Comparison of ENCODE assay signal across 16 cellular contexts in genomic region chr2:37874470-37874869, GRCh38. TPM values are rescaled to one million over a fixed set of nuclear protein-coding genes. Genes with fewer than 3 reads are reported as not detected.
DNase-seq lines count a peak whose midpoint lies in the region; ATAC-seq, FAIRE-seq and TF ChIP-seq lines count a peak whose summit lies in the region.
"Had no signal": no experiment of that assay in that cellular context is flagged by ENCODE, and none has a peak within 500 bp of the region (broad histone marks: within the 10 kb centered on the region; RNA-seq: fewer than 3 reads in every experiment).

No MANE protein-coding gene starts in this region.

- H3K27me3 Mint-ChIP-seq in activated T-helper 1 cell treated with anti-CD3 and anti-CD28 coated beads, Interleukin-12 subunit alpha, Interleukin-12 subunit beta, Interleukin-2, Interleukin-4 antibody, amounts not matched to agents 30 ng/mL and 10 ng/mL and 1 ng/mL, durations not matched to agents 14 hours and 24 hours and 36 hours (ENCODE audit: insufficient read depth) = peaks cover 16% of the 10 kb centered on the region

- H3K4me3 Mint-ChIP-seq in activated T-helper 1 cell treated with anti-CD3 and anti-CD28 coated beads, Interleukin-12 subunit alpha, Interleukin-12 subunit beta, Interleukin-2, Interleukin-4 antibody, amounts not matched to agents 30 ng/mL and 10 ng/mL and 1 ng/mL, durations not matched to agents 14 hours and 24 hours and 36 hours = no peak overlapping the region
- H3K4me3 Mint-ChIP-seq in stimulated activated effector memory CD8-positive, alpha-beta T cell treated with anti-CD3 and anti-CD28 coated beads, Interleukin-12 subunit alpha, Interleukin-12 subunit beta, amount 100 ng/mL, for 72 hours = no peak overlapping the region
- H3K4me3 Mint-ChIP-seq: activated naive CD4-positive, alpha-beta T cell treated with anti-CD3 and anti-CD28 coated beads, Interleukin-2, amount 10 ng/mL, durations not matched to agents 7 days and 5 days; GM23338 had no signal

- no peak overlapping the region for H3K27ac ChIP-seq in HepG2 (ENCODE audit: extremely low read length, insufficient read depth, low read length)
- H3K27ac ChIP-seq: brain microvascular endothelial cell, hepatocyte, prostate gland, WERI-Rb-1 had no signal

- peaks cover 4% of the 10 kb centered on the region for H3K36me3 Mint-ChIP-seq in activated T-helper 1 cell treated with anti-CD3 and anti-CD28 coated beads, Interleukin-12 subunit alpha, Interleukin-12 subunit beta, Interleukin-2, Interleukin-4 antibody, amounts not matched to agents 30 ng/mL and 10 ng/mL and 1 ng/mL, durations not matched to agents 14 hours and 24 hours and 36 hours (ENCODE audit: low read depth)
- no peaks in the 10 kb centered on the region for H3K36me3 Mint-ChIP-seq in stimulated activated effector memory CD8-positive, alpha-beta T cell treated with anti-CD3 and anti-CD28 coated beads, Interleukin-12 subunit alpha, Interleukin-12 subunit beta, amount 100 ng/mL, for 72 hours
- H3K36me3 Mint-ChIP-seq: activated naive CD4-positive, alpha-beta T cell treated with anti-CD3 and anti-CD28 coated beads, Interleukin-2, amount 10 ng/mL, durations not matched to agents 7 days and 5 days had no signal

- no peaks in the 10 kb centered on the region for H3K79me2 ChIP-seq in HepG2 (ENCODE audit: insufficient read depth, low read length)
- H3K79me2 ChIP-seq: hepatocyte had no signal

- H3K9me3 ChIP-seq in HepG2 (ENCODE audit: low read length) = no peaks in the 10 kb centered on the region
- H3K9me3 ChIP-seq: prostate gland, stomach, vagina had no signal

- no peaks in the 10 kb centered on the region for H3K36me3 ChIP-seq in HepG2 (replicated peaks in 1 of 2; ENCODE audit: control insufficient read depth in 1 of 2, insufficient read depth in 2 of 2, low read length in 2 of 2)
- H3K36me3 ChIP-seq: brain microvascular endothelial cell, prostate gland, stomach, vagina, WERI-Rb-1 had no signal

- in situ Hi-C loops in HepG2 (cut with HindIII; ENCODE audit: extremely low pct_ligation_motif_present, low pct_unique_long_range_greater_than_20kb) = no loop called here

- peak overlapping the region; percentile 6 for H3K27ac Mint-ChIP-seq in activated T-helper 1 cell treated with anti-CD3 and anti-CD28 coated beads, Interleukin-12 subunit alpha, Interleukin-12 subunit beta, Interleukin-2, Interleukin-4 antibody, amounts not matched to agents 30 ng/mL and 10 ng/mL and 1 ng/mL, durations not matched to agents 14 hours and 24 hours and 36 hours
- peak overlapping the region; percentile 20 for H3K27ac Mint-ChIP-seq in stimulated activated effector memory CD8-positive, alpha-beta T cell treated with anti-CD3 and anti-CD28 coated beads, Interleukin-12 subunit alpha, Interleukin-12 subunit beta, amount 100 ng/mL, for 72 hours
- H3K27ac Mint-ChIP-seq: activated naive CD4-positive, alpha-beta T cell treated with anti-CD3 and anti-CD28 coated beads, Interleukin-2, amount 10 ng/mL, durations not matched to agents 7 days and 5 days; GM23338 had no signal

- POLR2A ChIA-PET in HepG2 (lab: Yijun Ruan, JAX) = no interaction called here

- H3K9me3 Mint-ChIP-seq in activated T-helper 1 cell treated with anti-CD3 and anti-CD28 coated beads, Interleukin-12 subunit alpha, Interleukin-12 subunit beta, Interleukin-2, Interleukin-4 antibody, amounts not matched to agents 30 ng/mL and 10 ng/mL and 1 ng/mL, durations not matched to agents 14 hours and 24 hours and 36 hours = no peaks in the 10 kb centered on the region
- H3K9me3 Mint-ChIP-seq in stimulated activated effector memory CD8-positive, alpha-beta T cell treated with anti-CD3 and anti-CD28 coated beads, Interleukin-12 subunit alpha, Interleukin-12 subunit beta, amount 100 ng/mL, for 72 hours = no peaks in the 10 kb centered on the region
- H3K9me3 Mint-ChIP-seq: activated naive CD4-positive, alpha-beta T cell treated with anti-CD3 and anti-CD28 coated beads, Interleukin-2, amount 10 ng/mL, durations not matched to agents 7 days and 5 days; GM23338 had no signal

- DNase-seq in activated T-helper 1 cell treated with anti-CD3 and anti-CD28 coated beads, Interleukin-12 subunit alpha, Interleukin-12 subunit beta, Interleukin-2, Interleukin-4 antibody, amounts not matched to agents 30 ng/mL and 10 ng/mL and 1 ng/mL, durations not matched to agents 14 hours and 24 hours and 36 hours (ENCODE audit: low spot score) = no peak
- DNase-seq in stimulated activated effector memory CD8-positive, alpha-beta T cell treated with anti-CD3 and anti-CD28 coated beads, Interleukin-12 subunit alpha, Interleukin-12 subunit beta, amount 100 ng/mL, for 72 hours (ENCODE audit: low spot score in 2 of 2) = no peak
- DNase-seq in SK-N-DZ (ENCODE audit: low spot score) (no peak), HepG2 (ENCODE audit: low spot score) (no peak)
- DNase-seq: activated naive CD4-positive, alpha-beta T cell treated with anti-CD3 and anti-CD28 coated beads, Interleukin-2, amount 10 ng/mL, durations not matched to agents 7 days and 5 days; brain microvascular endothelial cell; MV-4-11; stomach; WERI-Rb-1 had no signal

- ATAC-seq in GM19023 (IDR thresholded peaks at IDR 0.05; ENCODE audit: unreplicated experiment) (peak; percentile 72), HG02763 (IDR thresholded peaks at IDR 0.05; ENCODE audit: unreplicated experiment) (peak; percentile 54), HG02571 (IDR thresholded peaks at IDR 0.05; ENCODE audit: unreplicated experiment) (no peak), HepG2 (no peak)
- no peak for ATAC-seq in stimulated activated effector memory CD8-positive, alpha-beta T cell treated with anti-CD3 and anti-CD28 coated beads, Interleukin-12 subunit alpha, Interleukin-12 subunit beta, amount 100 ng/mL, for 72 hours

- BruUV-seq in HepG2 (replicated peaks; lab: Mats Ljungman, UMichigan) = no TSS peak

- H3K4me2 ChIP-seq in HepG2 (ENCODE audit: low read depth, low read length) = no peak overlapping the region
- H3K4me2 ChIP-seq: GM23338, hepatocyte had no signal

- no peak for TF ChIP-seq RAD21 in HepG2 (CRISPR knock-in tag; IDR thresholded peaks at IDR 0.05)

- no peak for TF ChIP-seq EP300 in HepG2 (IDR thresholded peaks at IDR 0.05; ENCODE audit: low read depth in 2 of 2, low read length in 2 of 2)
- no peak for TF ChIP-seq EP300 in HepG2 (CRISPR knock-in tag; IDR thresholded peaks at IDR 0.05; ENCODE audit: borderline replicate concordance)

- no peaks in the 10 kb centered on the region for H3K4me1 ChIP-seq in HepG2 (ENCODE audit: insufficient read depth, low read length)
- H3K4me1 ChIP-seq: prostate gland had no signal

- peaks cover 8 to 62% of the 10 kb centered on the region in 2 experiments; a peak in 4 of 5 replicates for H3K27me3 ChIP-seq in HepG2 (ENCODE audit: control insufficient read depth in 1 of 2, insufficient read depth in 2 of 2, low read length in 2 of 2)
- H3K27me3 ChIP-seq: brain microvascular endothelial cell, hepatocyte, stomach, vagina had no signal

- no peak overlapping the region for H3K4me3 ChIP-seq in HepG2 (replicated peaks in 1 of 3; ENCODE audit: insufficient read depth in 1 of 3, low read depth in 2 of 3, low read length in 3 of 3)
- H3K4me3 ChIP-seq: GM23338, hepatocyte, prostate gland, stomach, vagina had no signal

- H3K4me1 Mint-ChIP-seq in activated T-helper 1 cell treated with anti-CD3 and anti-CD28 coated beads, Interleukin-12 subunit alpha, Interleukin-12 subunit beta, Interleukin-2, Interleukin-4 antibody, amounts not matched to agents 30 ng/mL and 10 ng/mL and 1 ng/mL, durations not matched to agents 14 hours and 24 hours and 36 hours (ENCODE audit: low read depth) = peaks cover 49% of the 10 kb centered on the region
- peaks cover 45% of the 10 kb centered on the region for H3K4me1 Mint-ChIP-seq in stimulated activated effector memory CD8-positive, alpha-beta T cell treated with anti-CD3 and anti-CD28 coated beads, Interleukin-12 subunit alpha, Interleukin-12 subunit beta, amount 100 ng/mL, for 72 hours

- H2AFZ ChIP-seq in HepG2 (ENCODE audit: low read length) = no peak overlapping the region
- H2AFZ ChIP-seq: hepatocyte had no signal

- no peak for TF ChIP-seq CTCF in HepG2 (CRISPR knock-in tag; IDR thresholded peaks at IDR 0.05)

- TF ChIP-seq POLR2A in HepG2 (IDR thresholded peaks at IDR 0.05; ENCODE audit: insufficient read depth in 1 of 2, low read depth in 2 of 2, low read length in 2 of 2) = no peak

- 20% methylated on average over 7 of the region's 7 CpGs for WGBS in HepG2 (ENCODE audit: low lambda C conversion rate)

- no peaks in the 10 kb centered on the region for H4K20me1 ChIP-seq in HepG2 (ENCODE audit: insufficient read depth, low read length)

- H3K9ac ChIP-seq in HepG2 (ENCODE audit: insufficient read depth, low read depth, low read length) = no peak overlapping the region

- no peak for FAIRE-seq in HepG2 (lab: Jason Lieb, UNC)

- CTCF ChIA-PET in HepG2 (lab: Yijun Ruan, JAX; ENCODE audit: low intra/inter-chr PET ratio, low total read pairs) = no interaction called here

- intact Hi-C loops in activated T-helper 1 cell treated with anti-CD3 and anti-CD28 coated beads, Interleukin-12 subunit alpha, Interleukin-12 subunit beta, Interleukin-2, Interleukin-4 antibody, amounts not matched to agents 30 ng/mL and 10 ng/mL and 1 ng/mL, durations not matched to agents 14 hours and 24 hours and 36 hours (cut with micrococcal nuclease) = loop anchor here (10.0 kb wide), 1 partner anchor 1730 kb away; no protein-coding TSS in a partner anchor
- intact Hi-C loops in HepG2 (cut with micrococcal nuclease; ENCODE audit: unreplicated experiment) = no loop called here

RNA-seq across cellular contexts. Expression of gene RMDN2, which starts 50.6 kb away (rescaled TPM):
- 1.3 and 2.2 TPM in 2 replicates for total RNA-seq in activated T-helper 1 cell treated with anti-CD3 and anti-CD28 coated beads, Interleukin-12 subunit alpha, Interleukin-12 subunit beta, Interleukin-2, Interleukin-4 antibody, amounts not matched to agents 30 ng/mL and 10 ng/mL and 1 ng/mL, durations not matched to agents 14 hours and 24 hours and 36 hours
- 1.6 and 3.9 TPM in 2 replicates for polyA plus RNA-seq in SK-N-DZ (2014; cell fraction: cytosol; rRNA removed)
- polyA plus RNA-seq in SK-N-DZ (2014; cell fraction: nucleus; rRNA removed) = 1.8 and 5.4 TPM in 2 replicates
- total RNA-seq in HepG2 (2016; rRNA removed; fragmentation: Illumina TruSeq; extraction: Trizol) = 4.7 and 8.9 TPM in 2 replicates
- total RNA-seq in HepG2 (2016; cell fraction: cytosol; rRNA removed; fragmentation: Illumina TruSeq; extraction: Trizol; ENCODE audit: low read depth) = 15.2 and 18.1 TPM in 2 replicates
- 5.3 and 9.6 TPM in 2 replicates for total RNA-seq in HepG2 (2016; cell fraction: insoluble cytoplasmic fraction; rRNA removed; fragmentation: Illumina TruSeq; extraction: Trizol)
- total RNA-seq in HepG2 (2016; cell fraction: membrane; rRNA removed; fragmentation: Illumina TruSeq; extraction: Trizol) = 6.2 and 8.7 TPM in 2 replicates
- 19.6 and 19.9 TPM in 2 replicates for total RNA-seq in HepG2 (2016; cell fraction: nucleus; rRNA removed; fragmentation: Illumina TruSeq; extraction: Trizol)
- 1.9 and 2.3 TPM in 2 replicates for polyA plus RNA-seq in HepG2 (2011; rRNA removed)
- polyA plus RNA-seq in HepG2 (2011; cell fraction: cytosol; rRNA removed) = 0.59 and 0.99 TPM in 2 replicates
- 1.8 and 2.1 TPM in 2 replicates for polyA plus RNA-seq in HepG2 (2011; cell fraction: nucleus; rRNA removed)
- 2.1 and 2.7 TPM in 2 replicates for polyA plus RNA-seq in HepG2 (2012)
- polyA plus RNA-seq in HepG2 (2016; cell fraction: cytosol; fragmentation: Illumina TruSeq; extraction: Trizol; ENCODE audit: low read depth) = 0.79 and 0.85 TPM in 2 replicates
- polyA plus RNA-seq in HepG2 (2016; cell fraction: insoluble cytoplasmic fraction; fragmentation: Illumina TruSeq; extraction: Trizol; ENCODE audit: low read depth) = 3.2 and 3.5 TPM in 2 replicates
- 1.1 and 1.6 TPM in 2 replicates for polyA plus RNA-seq in HepG2 (2016; cell fraction: membrane; fragmentation: Illumina TruSeq; extraction: Trizol; ENCODE audit: low read depth)
- polyA plus RNA-seq in HepG2 (2016; cell fraction: nucleus; fragmentation: Illumina TruSeq; extraction: Trizol; ENCODE audit: insufficient read depth, low read depth) = 16.4 and 18.5 TPM in 2 replicates
- 0.40 and 0.84 TPM in 2 replicates for polyA minus RNA-seq in HepG2 (2011; rRNA and poly(A)+ RNA removed; ENCODE audit: low replicate concordance)
- 1.8 and 2.2 TPM in 2 replicates for polyA minus RNA-seq in HepG2 (2011; cell fraction: cytosol; rRNA and poly(A)+ RNA removed)
- 13.8 and 14.3 TPM in 2 replicates for polyA minus RNA-seq in HepG2 (2011; cell fraction: nucleus; rRNA and poly(A)+ RNA removed)

Comparison
In these comparisons a context has a peak if more than half of its experiments do, and no peak if none do; other contexts are left out.
1. ATAC-seq: peak in GM19023 (single experiment) and HG02763 (single experiment); none in stimulated activated effector memory CD8-positive, alpha-beta T cell treated with anti-CD3 and anti-CD28 coated beads, Interleukin-12 subunit alpha, Interleukin-12 subunit beta, amount 100 ng/mL, for 72 hours (single experiment), HG02571 (single experiment) and HepG2 (single experiment).